20 cellular contexts compared by ENCODE assay signal in the genomic region with DNA sequence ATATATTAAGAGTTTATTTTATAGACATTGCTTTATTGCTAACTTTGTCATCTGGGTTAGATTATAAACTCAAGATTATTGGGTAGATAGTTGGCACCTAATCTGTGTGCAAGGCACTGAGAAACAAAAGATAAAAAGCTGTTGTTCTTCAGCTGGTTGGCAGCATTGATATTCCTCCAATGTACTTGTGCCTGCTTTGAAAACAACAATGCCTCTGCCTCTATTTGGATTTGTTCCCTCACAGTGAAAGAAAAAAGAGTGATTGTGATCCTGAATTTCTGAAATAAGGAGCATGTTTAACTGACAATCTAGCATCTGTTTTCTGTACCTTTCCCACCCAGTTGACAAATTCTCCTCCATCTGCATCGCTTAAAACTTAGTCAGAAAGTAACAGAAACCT.
"Had no signal": no experiment of that assay in that cellular context is flagged by ENCODE, and none has a peak within 500 bp of the region (broad histone marks: within the 10 kb centered on the region; RNA-seq: fewer than 3 reads in every experiment).

No MANE protein-coding gene starts in this region.

- H3K27me3 ChIP-seq: stomach, suprapubic skin, thyroid gland had no signal

- H3K27ac ChIP-seq: coronary artery, stomach, suprapubic skin, thyroid gland had no signal

- H3K9me3 Mint-ChIP-seq: type B pancreatic cell had no signal

- H3K36me3 Mint-ChIP-seq: immature natural killer cell, type B pancreatic cell had no signal

- H3K4me1 Mint-ChIP-seq: immature natural killer cell; naive thymus-derived CD8-positive, alpha-beta T cell had no signal

- H3K27ac Mint-ChIP-seq: immature natural killer cell; naive thymus-derived CD8-positive, alpha-beta T cell; type B pancreatic cell had no signal

- H3K27me3 Mint-ChIP-seq: type B pancreatic cell had no signal

- DNase-seq: effector CD8-positive, alpha-beta T cell; foreskin melanocyte; glutamatergic neuron; immature natural killer cell; kidney; left cardiac atrium; left ventricle myocardium superior; mesendoderm; mucosa of descending colon; naive thymus-derived CD8-positive, alpha-beta T cell; right cardiac atrium; small intestine; stimulated activated CD4-positive, alpha-beta T cell treated with anti-CD3 and anti-CD28 coated beads, Interleukin-12 subunit alpha, Interleukin-12 subunit beta, amount 100 ng/mL, for 4 hours; stimulated activated naive CD4-positive, alpha-beta T cell; stomach; thyroid gland had no signal

- H3K4me1 ChIP-seq: stomach, suprapubic skin, thyroid gland had no signal

- H3K9me3 ChIP-seq: mucosa of descending colon, stomach, suprapubic skin, thyroid gland had no signal

- ATAC-seq: left cardiac atrium; left ventricle myocardium superior; mucosa of descending colon; naive thymus-derived CD8-positive, alpha-beta T cell; right cardiac atrium had no signal

- H3K4me3 ChIP-seq: coronary artery, lung, mucosa of descending colon, stomach, suprapubic skin, thyroid gland had no signal

- H3K36me3 ChIP-seq: stomach, suprapubic skin, thyroid gland had no signal

- H3K4me3 Mint-ChIP-seq: immature natural killer cell; naive thymus-derived CD8-positive, alpha-beta T cell; type B pancreatic cell had no signal
